1 cellular context compared by ENCODE assay signal in the genomic region with DNA sequence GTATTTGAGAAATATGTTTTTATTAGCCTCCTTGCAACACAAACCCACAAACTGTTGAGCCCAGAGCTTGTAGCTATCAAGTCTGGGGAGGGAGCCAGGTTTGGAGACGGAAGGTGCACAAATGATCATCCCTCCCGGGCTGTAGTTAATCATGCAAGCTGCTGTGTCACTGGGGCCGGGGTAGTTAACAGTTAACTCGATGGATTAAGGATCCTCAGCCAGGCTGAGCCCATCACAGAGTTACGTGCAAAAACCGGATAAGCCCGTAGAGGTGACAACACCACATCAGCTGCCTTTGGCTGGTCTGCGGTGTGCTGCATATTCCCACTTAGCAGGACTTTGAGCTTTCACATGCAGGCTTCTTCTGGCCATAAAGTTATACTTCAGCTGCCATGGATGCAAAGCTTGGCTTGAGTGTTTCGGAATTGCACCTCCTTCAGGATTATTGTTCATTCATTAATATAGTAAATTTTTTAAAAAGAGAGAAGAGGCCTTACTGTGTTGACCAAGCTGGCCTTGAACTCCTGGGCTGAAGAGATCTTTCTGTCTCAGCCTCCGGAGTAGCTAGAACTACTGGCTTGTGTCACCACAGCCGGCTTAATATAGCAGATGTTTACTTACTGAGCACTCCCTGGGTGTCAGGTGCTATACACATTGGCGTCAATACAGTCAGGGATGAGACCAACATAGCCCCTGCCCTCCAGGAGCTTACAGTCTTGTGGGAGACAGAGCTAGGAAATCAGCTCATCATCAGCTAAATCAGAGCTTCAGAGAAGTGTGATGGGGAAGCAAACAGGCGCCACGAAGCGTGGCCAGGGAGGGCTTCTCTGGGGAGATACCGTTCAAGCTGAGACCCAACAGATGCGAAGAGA.
TF ChIP-seq lines count a peak whose summit lies in the region.

No MANE protein-coding gene starts in this region.

TF ChIP-seq in GM12878, 131 proteins besides CTCF, POLR2A, EP300 and RAD21 (continued from another document):
- TF ChIP-seq BHLHE40 (IDR thresholded peaks at IDR 0.05; ENCODE audit: borderline replicate concordance in 1 of 2, low read depth in 2 of 2, low read length in 1 of 2), result peak; percentile 29 to 70; a peak in 2 of 4 replicates
- peak; percentile 59 to 64; a peak in 3 of 4 replicates for TF ChIP-seq IKZF2 (IDR thresholded peaks at IDR 0.05)
- TF ChIP-seq SUPT20H (IDR thresholded peaks at IDR 0.05; ENCODE audit: borderline replicate concordance, control insufficient read depth, low read depth, low read length), result no peak
- no peak for TF ChIP-seq ZNF217 (IDR thresholded peaks at IDR 0.05)
- no peak for TF ChIP-seq KDM1A (IDR thresholded peaks at IDR 0.05; ENCODE audit: borderline replicate concordance)
- no peak for TF ChIP-seq SUZ12 (IDR thresholded peaks at IDR 0.05; ENCODE audit: unreplicated experiment)
- peak; percentile 63; the same call in 1 of the 2 replicates for TF ChIP-seq PAX5 (IDR thresholded peaks at IDR 0.05; ENCODE audit: borderline replicate concordance, low read depth, low read length)
- TF ChIP-seq, protein P1, sequence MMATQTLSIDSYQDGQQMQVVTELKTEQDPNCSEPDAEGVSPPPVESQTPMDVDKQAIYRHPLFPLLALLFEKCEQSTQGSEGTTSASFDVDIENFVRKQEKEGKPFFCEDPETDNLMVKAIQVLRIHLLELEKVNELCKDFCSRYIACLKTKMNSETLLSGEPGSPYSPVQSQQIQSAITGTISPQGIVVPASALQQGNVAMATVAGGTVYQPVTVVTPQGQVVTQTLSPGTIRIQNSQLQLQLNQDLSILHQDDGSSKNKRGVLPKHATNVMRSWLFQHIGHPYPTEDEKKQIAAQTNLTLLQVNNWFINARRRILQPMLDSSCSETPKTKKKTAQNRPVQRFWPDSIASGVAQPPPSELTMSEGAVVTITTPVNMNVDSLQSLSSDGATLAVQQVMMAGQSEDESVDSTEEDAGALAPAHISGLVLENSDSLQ (IDR thresholded peaks at IDR 0.05), result peak; percentile 37
- TF ChIP-seq FOXK2 (IDR thresholded peaks at IDR 0.05), result no peak
- no peak for TF ChIP-seq ZNF384 (IDR thresholded peaks at IDR 0.05; ENCODE audit: borderline replicate concordance, low read depth, low read length)
- TF ChIP-seq, protein P2, sequence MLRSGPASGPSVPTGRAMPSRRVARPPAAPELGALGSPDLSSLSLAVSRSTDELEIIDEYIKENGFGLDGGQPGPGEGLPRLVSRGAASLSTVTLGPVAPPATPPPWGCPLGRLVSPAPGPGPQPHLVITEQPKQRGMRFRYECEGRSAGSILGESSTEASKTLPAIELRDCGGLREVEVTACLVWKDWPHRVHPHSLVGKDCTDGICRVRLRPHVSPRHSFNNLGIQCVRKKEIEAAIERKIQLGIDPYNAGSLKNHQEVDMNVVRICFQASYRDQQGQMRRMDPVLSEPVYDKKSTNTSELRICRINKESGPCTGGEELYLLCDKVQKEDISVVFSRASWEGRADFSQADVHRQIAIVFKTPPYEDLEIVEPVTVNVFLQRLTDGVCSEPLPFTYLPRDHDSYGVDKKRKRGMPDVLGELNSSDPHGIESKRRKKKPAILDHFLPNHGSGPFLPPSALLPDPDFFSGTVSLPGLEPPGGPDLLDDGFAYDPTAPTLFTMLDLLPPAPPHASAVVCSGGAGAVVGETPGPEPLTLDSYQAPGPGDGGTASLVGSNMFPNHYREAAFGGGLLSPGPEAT (IDR thresholded peaks at IDR 0.05; ENCODE audit: low read depth), result 0 out of 2 replicates have a peak, but pooled peaks have one; percentile 9
- TF ChIP-seq SMAD1 (IDR thresholded peaks at IDR 0.05; ENCODE audit: low read depth, partially characterized antibody), result peak; percentile 77
- peak; percentile 69 for TF ChIP-seq IKZF1 (conservative IDR thresholded peaks at IDR 0.05)
- TF ChIP-seq GATAD2B (conservative IDR thresholded peaks at IDR 0.05; ENCODE audit: low read depth), result peak; percentile 38; the same call in 1 of the 2 replicates
- TF ChIP-seq BACH1 (IDR thresholded peaks at IDR 0.05; ENCODE audit: borderline replicate concordance), result 0 out of 2 replicates have a peak, but pooled peaks have one; percentile 37
- TF ChIP-seq, protein P3, sequence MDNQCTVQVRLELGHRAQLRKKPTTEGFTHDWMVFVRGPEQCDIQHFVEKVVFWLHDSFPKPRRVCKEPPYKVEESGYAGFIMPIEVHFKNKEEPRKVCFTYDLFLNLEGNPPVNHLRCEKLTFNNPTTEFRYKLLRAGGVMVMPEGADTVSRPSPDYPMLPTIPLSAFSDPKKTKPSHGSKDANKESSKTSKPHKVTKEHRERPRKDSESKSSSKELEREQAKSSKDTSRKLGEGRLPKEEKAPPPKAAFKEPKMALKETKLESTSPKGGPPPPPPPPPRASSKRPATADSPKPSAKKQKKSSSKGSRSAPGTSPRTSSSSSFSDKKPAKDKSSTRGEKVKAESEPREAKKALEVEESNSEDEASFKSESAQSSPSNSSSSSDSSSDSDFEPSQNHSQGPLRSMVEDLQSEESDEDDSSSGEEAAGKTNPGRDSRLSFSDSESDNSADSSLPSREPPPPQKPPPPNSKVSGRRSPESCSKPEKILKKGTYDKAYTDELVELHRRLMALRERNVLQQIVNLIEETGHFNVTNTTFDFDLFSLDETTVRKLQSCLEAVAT (IDR thresholded peaks at IDR 0.05), result peak; percentile 96
- TF ChIP-seq RCOR1 (conservative IDR thresholded peaks at IDR 0.05; ENCODE audit: low read depth, low read length), result 0 out of 2 replicates have a peak, but pooled peaks have one; percentile 44
- no peak for TF ChIP-seq RFX5 (IDR thresholded peaks at IDR 0.05; ENCODE audit: low read depth, low read length)
- TF ChIP-seq RAD51 (IDR thresholded peaks at IDR 0.05), result peak; percentile 22; the same call in 1 of the 2 replicates
- TF ChIP-seq, protein P4, sequence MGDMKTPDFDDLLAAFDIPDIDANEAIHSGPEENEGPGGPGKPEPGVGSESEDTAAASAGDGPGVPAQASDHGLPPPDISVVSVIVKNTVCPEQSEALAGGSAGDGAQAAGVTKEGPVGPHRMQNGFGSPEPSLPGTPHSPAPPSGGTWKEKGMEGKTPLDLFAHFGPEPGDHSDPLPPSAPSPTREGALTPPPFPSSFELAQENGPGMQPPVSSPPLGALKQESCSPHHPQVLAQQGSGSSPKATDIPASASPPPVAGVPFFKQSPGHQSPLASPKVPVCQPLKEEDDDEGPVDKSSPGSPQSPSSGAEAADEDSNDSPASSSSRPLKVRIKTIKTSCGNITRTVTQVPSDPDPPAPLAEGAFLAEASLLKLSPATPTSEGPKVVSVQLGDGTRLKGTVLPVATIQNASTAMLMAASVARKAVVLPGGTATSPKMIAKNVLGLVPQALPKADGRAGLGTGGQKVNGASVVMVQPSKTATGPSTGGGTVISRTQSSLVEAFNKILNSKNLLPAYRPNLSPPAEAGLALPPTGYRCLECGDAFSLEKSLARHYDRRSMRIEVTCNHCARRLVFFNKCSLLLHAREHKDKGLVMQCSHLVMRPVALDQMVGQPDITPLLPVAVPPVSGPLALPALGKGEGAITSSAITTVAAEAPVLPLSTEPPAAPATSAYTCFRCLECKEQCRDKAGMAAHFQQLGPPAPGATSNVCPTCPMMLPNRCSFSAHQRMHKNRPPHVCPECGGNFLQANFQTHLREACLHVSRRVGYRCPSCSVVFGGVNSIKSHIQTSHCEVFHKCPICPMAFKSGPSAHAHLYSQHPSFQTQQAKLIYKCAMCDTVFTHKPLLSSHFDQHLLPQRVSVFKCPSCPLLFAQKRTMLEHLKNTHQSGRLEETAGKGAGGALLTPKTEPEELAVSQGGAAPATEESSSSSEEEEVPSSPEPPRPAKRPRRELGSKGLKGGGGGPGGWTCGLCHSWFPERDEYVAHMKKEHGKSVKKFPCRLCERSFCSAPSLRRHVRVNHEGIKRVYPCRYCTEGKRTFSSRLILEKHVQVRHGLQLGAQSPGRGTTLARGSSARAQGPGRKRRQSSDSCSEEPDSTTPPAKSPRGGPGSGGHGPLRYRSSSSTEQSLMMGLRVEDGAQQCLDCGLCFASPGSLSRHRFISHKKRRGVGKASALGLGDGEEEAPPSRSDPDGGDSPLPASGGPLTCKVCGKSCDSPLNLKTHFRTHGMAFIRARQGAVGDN (IDR thresholded peaks at IDR 0.05), result peak; percentile 92
- TF ChIP-seq HDGF (IDR thresholded peaks at IDR 0.05), result peak; percentile 81; the same call in 1 of the 2 replicates
- peak; percentile 28; the same call in 1 of the 2 replicates for TF ChIP-seq BMI1 (IDR thresholded peaks at IDR 0.05; ENCODE audit: borderline replicate concordance)
- TF ChIP-seq, protein P5, sequence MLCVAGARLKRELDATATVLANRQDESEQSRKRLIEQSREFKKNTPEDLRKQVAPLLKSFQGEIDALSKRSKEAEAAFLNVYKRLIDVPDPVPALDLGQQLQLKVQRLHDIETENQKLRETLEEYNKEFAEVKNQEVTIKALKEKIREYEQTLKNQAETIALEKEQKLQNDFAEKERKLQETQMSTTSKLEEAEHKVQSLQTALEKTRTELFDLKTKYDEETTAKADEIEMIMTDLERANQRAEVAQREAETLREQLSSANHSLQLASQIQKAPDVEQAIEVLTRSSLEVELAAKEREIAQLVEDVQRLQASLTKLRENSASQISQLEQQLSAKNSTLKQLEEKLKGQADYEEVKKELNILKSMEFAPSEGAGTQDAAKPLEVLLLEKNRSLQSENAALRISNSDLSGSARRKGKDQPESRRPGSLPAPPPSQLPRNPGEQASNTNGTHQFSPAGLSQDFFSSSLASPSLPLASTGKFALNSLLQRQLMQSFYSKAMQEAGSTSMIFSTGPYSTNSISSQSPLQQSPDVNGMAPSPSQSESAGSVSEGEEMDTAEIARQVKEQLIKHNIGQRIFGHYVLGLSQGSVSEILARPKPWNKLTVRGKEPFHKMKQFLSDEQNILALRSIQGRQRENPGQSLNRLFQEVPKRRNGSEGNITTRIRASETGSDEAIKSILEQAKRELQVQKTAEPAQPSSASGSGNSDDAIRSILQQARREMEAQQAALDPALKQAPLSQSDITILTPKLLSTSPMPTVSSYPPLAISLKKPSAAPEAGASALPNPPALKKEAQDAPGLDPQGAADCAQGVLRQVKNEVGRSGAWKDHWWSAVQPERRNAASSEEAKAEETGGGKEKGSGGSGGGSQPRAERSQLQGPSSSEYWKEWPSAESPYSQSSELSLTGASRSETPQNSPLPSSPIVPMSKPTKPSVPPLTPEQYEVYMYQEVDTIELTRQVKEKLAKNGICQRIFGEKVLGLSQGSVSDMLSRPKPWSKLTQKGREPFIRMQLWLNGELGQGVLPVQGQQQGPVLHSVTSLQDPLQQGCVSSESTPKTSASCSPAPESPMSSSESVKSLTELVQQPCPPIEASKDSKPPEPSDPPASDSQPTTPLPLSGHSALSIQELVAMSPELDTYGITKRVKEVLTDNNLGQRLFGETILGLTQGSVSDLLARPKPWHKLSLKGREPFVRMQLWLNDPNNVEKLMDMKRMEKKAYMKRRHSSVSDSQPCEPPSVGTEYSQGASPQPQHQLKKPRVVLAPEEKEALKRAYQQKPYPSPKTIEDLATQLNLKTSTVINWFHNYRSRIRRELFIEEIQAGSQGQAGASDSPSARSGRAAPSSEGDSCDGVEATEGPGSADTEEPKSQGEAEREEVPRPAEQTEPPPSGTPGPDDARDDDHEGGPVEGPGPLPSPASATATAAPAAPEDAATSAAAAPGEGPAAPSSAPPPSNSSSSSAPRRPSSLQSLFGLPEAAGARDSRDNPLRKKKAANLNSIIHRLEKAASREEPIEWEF (IDR thresholded peaks at IDR 0.05; ENCODE audit: insufficient replicate concordance, low read depth, low read length), result no peak
- peak; percentile 77 for TF ChIP-seq ATF7 (IDR thresholded peaks at IDR 0.05; ENCODE audit: low read depth)
- TF ChIP-seq MTA2 (IDR thresholded peaks at IDR 0.05; ENCODE audit: low read depth), result 0 out of 2 replicates have a peak, but pooled peaks have one; percentile 47
- TF ChIP-seq ZNF24 (IDR thresholded peaks at IDR 0.05), result peak; percentile 28; the same call in 1 of the 2 replicates
